8 cellular contexts compared by ENCODE assay signal in genomic region chr3:157499342-157499963, GRCh38. TPM values are rescaled to one million over a fixed set of nuclear protein-coding genes. Genes with fewer than 3 reads are reported as not detected.
DNase-seq lines count a peak whose midpoint lies in the region; TF ChIP-seq lines count a peak whose summit lies in the region.
"Had no signal": no experiment of that assay in that cellular context is flagged by ENCODE, and none has a peak within 500 bp of the region (broad histone marks: within the 10 kb centered on the region; RNA-seq: fewer than 3 reads in every experiment).

No MANE protein-coding gene starts in this region.

- H3K4me1 ChIP-seq in stomach: peaks cover 6 to 23% (median 15%) of the 10 kb centered on the region in 4 donors

- TF ChIP-seq RAD21 in Ishikawa (IDR thresholded peaks at IDR 0.05; ENCODE audit: low read depth): peak; percentile 29; the same call in 1 of the 2 replicates

- H3K36me3 ChIP-seq in stomach: no peaks in the 10 kb centered on the region

- 2 to 6% (median 3%) methylated on average over 24 of the region's 24 CpGs for WGBS in stomach, 5 donors

- peak overlapping the region; percentile 40 to 50 (median 42) for H3K4me3 ChIP-seq in stomach

- DNase-seq in iris pigment epithelial cell (ENCODE audit: low read depth): peak; percentile 29
- DNase-seq in stomach: peak; percentile 73
- DNase-seq in SW 1271 (lab: John Stamatoyannopoulos, UW): no peak
- no peak for DNase-seq in activated T-helper 1 cell treated with anti-CD3 and anti-CD28 coated beads, Interleukin-12 subunit alpha, Interleukin-12 subunit beta, Interleukin-2, Interleukin-4 antibody, amounts not matched to agents 30 ng/mL and 10 ng/mL and 1 ng/mL, durations not matched to agents 14 hours and 24 hours and 36 hours (ENCODE audit: low spot score)
- no peak for DNase-seq in DMS79 (lab: John Stamatoyannopoulos, UW)

- H3K4me1 Mint-ChIP-seq in brain: peaks cover 62% of the 10 kb centered on the region
- H3K4me1 Mint-ChIP-seq in activated T-helper 1 cell treated with anti-CD3 and anti-CD28 coated beads, Interleukin-12 subunit alpha, Interleukin-12 subunit beta, Interleukin-2, Interleukin-4 antibody, amounts not matched to agents 30 ng/mL and 10 ng/mL and 1 ng/mL, durations not matched to agents 14 hours and 24 hours and 36 hours (ENCODE audit: low read depth): no peaks in the 10 kb centered on the region

- intact Hi-C loops in stomach (cut with DNase I; ENCODE audit: low total_unique reads): loop anchor here (10.0 kb wide), 1 partner anchor 295 kb away; no protein-coding TSS in a partner anchor
- intact Hi-C loops in activated T-helper 1 cell treated with anti-CD3 and anti-CD28 coated beads, Interleukin-12 subunit alpha, Interleukin-12 subunit beta, Interleukin-2, Interleukin-4 antibody, amounts not matched to agents 30 ng/mL and 10 ng/mL and 1 ng/mL, durations not matched to agents 14 hours and 24 hours and 36 hours (cut with micrococcal nuclease): no loop called here

- H3K27ac Mint-ChIP-seq in brain: peak overlapping the region in 4 of 5 experiments; percentile 5 to 92 (median 85)
- H3K27ac Mint-ChIP-seq in activated T-helper 1 cell treated with anti-CD3 and anti-CD28 coated beads, Interleukin-12 subunit alpha, Interleukin-12 subunit beta, Interleukin-2, Interleukin-4 antibody, amounts not matched to agents 30 ng/mL and 10 ng/mL and 1 ng/mL, durations not matched to agents 14 hours and 24 hours and 36 hours: no peak overlapping the region
- H3K27ac Mint-ChIP-seq: IgD-negative memory B cell had no signal

- peak overlapping the region; percentile 67 to 83 (median 82) for H3K4me3 Mint-ChIP-seq in brain
- no peak overlapping the region for H3K4me3 Mint-ChIP-seq in activated T-helper 1 cell treated with anti-CD3 and anti-CD28 coated beads, Interleukin-12 subunit alpha, Interleukin-12 subunit beta, Interleukin-2, Interleukin-4 antibody, amounts not matched to agents 30 ng/mL and 10 ng/mL and 1 ng/mL, durations not matched to agents 14 hours and 24 hours and 36 hours

- H3K27ac ChIP-seq in stomach: peak overlapping the region in 3 of 5 donors; percentile 1 to 49 (median 46)

- peak; percentile 94 for TF ChIP-seq EP300 in Ishikawa (IDR thresholded peaks at IDR 0.05; ENCODE audit: borderline replicate concordance)
- TF ChIP-seq EP300 in stomach (IDR thresholded peaks at IDR 0.05): no peak

- H3K36me3 Mint-ChIP-seq in brain: no peaks in the 10 kb centered on the region
- H3K36me3 Mint-ChIP-seq in activated T-helper 1 cell treated with anti-CD3 and anti-CD28 coated beads, Interleukin-12 subunit alpha, Interleukin-12 subunit beta, Interleukin-2, Interleukin-4 antibody, amounts not matched to agents 30 ng/mL and 10 ng/mL and 1 ng/mL, durations not matched to agents 14 hours and 24 hours and 36 hours (ENCODE audit: low read depth): no peaks in the 10 kb centered on the region
- H3K36me3 Mint-ChIP-seq: IgD-negative memory B cell had no signal

- TF ChIP-seq CTCF in brain (conservative IDR thresholded peaks at IDR 0.05) (peak in 1 of 2 experiments; percentile 20), stomach (IDR thresholded peaks at IDR 0.05) (peak in 1 of 7 experiments; percentile 4)

- TF ChIP-seq POLR2A in stomach (IDR thresholded peaks at IDR 0.05): no peak

- H3K27me3 Mint-ChIP-seq in brain: peaks cover 4% of the 10 kb centered on the region
- peaks cover 22% of the 10 kb centered on the region for H3K27me3 Mint-ChIP-seq in activated T-helper 1 cell treated with anti-CD3 and anti-CD28 coated beads, Interleukin-12 subunit alpha, Interleukin-12 subunit beta, Interleukin-2, Interleukin-4 antibody, amounts not matched to agents 30 ng/mL and 10 ng/mL and 1 ng/mL, durations not matched to agents 14 hours and 24 hours and 36 hours (ENCODE audit: insufficient read depth)

- peaks cover 0 to 6% (median 0%) of the 10 kb centered on the region in 3 donors for H3K27me3 ChIP-seq in stomach

- H3K9me3 ChIP-seq in stomach: no peaks in the 10 kb centered on the region

- peaks cover 0 to 2% (median 0%) of the 10 kb centered on the region in 5 experiments for H3K9me3 Mint-ChIP-seq in brain
- no peaks in the 10 kb centered on the region for H3K9me3 Mint-ChIP-seq in activated T-helper 1 cell treated with anti-CD3 and anti-CD28 coated beads, Interleukin-12 subunit alpha, Interleukin-12 subunit beta, Interleukin-2, Interleukin-4 antibody, amounts not matched to agents 30 ng/mL and 10 ng/mL and 1 ng/mL, durations not matched to agents 14 hours and 24 hours and 36 hours
- H3K9me3 Mint-ChIP-seq: IgD-negative memory B cell had no signal

TF ChIP-seq in Ishikawa, 13 proteins besides CTCF, POLR2A, EP300 and RAD21:
- TF ChIP-seq MAX (IDR thresholded peaks at IDR 0.05) (peak; percentile 98), FOXM1 (IDR thresholded peaks at IDR 0.05; ENCODE audit: borderline replicate concordance, low read depth) (peak; percentile 90), CREB1 (IDR thresholded peaks at IDR 0.05; ENCODE audit: low read depth) (no peak), TEAD4 (IDR thresholded peaks at IDR 0.05) (peak; percentile 100), YY1 (IDR thresholded peaks at IDR 0.05; ENCODE audit: low read depth) (peak; percentile 49; the same call in 1 of the 2 replicates), REST (IDR thresholded peaks at IDR 0.05; ENCODE audit: low read depth) (no peak), ZBTB7A (IDR thresholded peaks at IDR 0.05; ENCODE audit: low read depth) (no peak), TCF12 (IDR thresholded peaks at IDR 0.05; ENCODE audit: low read depth) (peak; percentile 95), CEBPB (IDR thresholded peaks at IDR 0.05) (0 out of 2 replicates have a peak, but pooled peaks have one; percentile 31), TAF1 (IDR thresholded peaks at IDR 0.05; ENCODE audit: low read depth) (peak; percentile 60; the same call in 1 of the 2 replicates), EGR1 (IDR thresholded peaks at IDR 0.05) (no peak), USF1 (IDR thresholded peaks at IDR 0.05) (peak; percentile 93), NFIC (IDR thresholded peaks at IDR 0.05) (peak; percentile 50)

RNA-seq across cellular contexts. Expression of gene VEPH1, which starts 3.8 kb away (rescaled TPM):
- polyA plus RNA-seq in brain (ENCODE audit: insufficient read depth, low read depth, low replicate concordance) (0.88 TPM), stomach (1 to 10 TPM; 1.5 to 1.6 (median 1.5) TPM)
- 1 to 10 TPM in 3 of 5 donors, under 1 TPM in 1, not detected in 1; 0.58 to 9.4 (median 3.6) TPM for total RNA-seq in stomach
- not detected in 2 replicates for total RNA-seq in activated T-helper 1 cell treated with anti-CD3 and anti-CD28 coated beads, Interleukin-12 subunit alpha, Interleukin-12 subunit beta, Interleukin-2, Interleukin-4 antibody, amounts not matched to agents 30 ng/mL and 10 ng/mL and 1 ng/mL, durations not matched to agents 14 hours and 24 hours and 36 hours
- polyA plus RNA-seq: IgD-negative memory B cell had no signal

Comparison
In these comparisons a context has a peak if more than half of its experiments do, and no peak if none do; other contexts are left out.
1. DNase-seq: peak in iris pigment epithelial cell (single experiment) and stomach (single experiment); none in SW 1271 (0 of 2), activated T-helper 1 cell treated with anti-CD3 and anti-CD28 coated beads, Interleukin-12 subunit alpha, Interleukin-12 subunit beta, Interleukin-2, Interleukin-4 antibody, amounts not matched to agents 30 ng/mL and 10 ng/mL and 1 ng/mL, durations not matched to agents 14 hours and 24 hours and 36 hours (single experiment) and DMS79 (single experiment).